In the genomic region with DNA sequence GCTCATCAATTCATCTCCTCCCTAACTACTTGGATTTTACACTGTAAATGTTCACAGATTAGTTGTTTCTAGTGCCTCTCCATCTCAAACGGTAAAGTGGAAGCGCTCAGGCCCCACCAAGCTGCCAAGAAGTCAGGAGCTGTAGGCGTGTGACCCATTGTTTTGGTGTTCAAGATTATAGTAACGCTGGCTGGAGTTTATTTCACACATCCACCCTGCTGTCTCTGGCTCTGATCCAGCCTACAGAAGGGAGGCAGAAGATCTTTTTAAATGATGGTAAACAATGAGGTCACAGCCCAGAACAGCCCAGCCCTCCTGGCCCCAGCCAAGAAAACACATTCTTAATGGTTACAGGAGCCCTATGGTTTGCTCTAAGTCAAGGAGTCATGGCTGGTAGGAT, we compare ENCODE assay signal across 11 cellular contexts. TPM values are rescaled to one million over a fixed set of nuclear protein-coding genes. Genes with fewer than 3 reads are reported as not detected.
DNase-seq lines count a peak whose midpoint lies in the region; ATAC-seq and TF ChIP-seq lines count a peak whose summit lies in the region.
"Had no signal": no experiment of that assay in that cellular context is flagged by ENCODE, and none has a peak within 500 bp of the region (broad histone marks: within the 10 kb centered on the region; RNA-seq: fewer than 3 reads in every experiment).

No MANE protein-coding gene starts in this region.

- H3K4me3 Mint-ChIP-seq in naive thymus-derived CD4-positive, alpha-beta T cell = no peak overlapping the region

- H3K4me1 ChIP-seq in esophagus (ENCODE audit: control insufficient read depth in 2 of 2, insufficient read depth in 2 of 2, low read length in 1 of 2) = peaks cover 0 to 1% of the 10 kb centered on the region in 2 donors
- no peaks in the 10 kb centered on the region for H3K4me1 ChIP-seq in naive thymus-derived CD4-positive, alpha-beta T cell (ENCODE audit: control insufficient read depth in 2 of 2, insufficient read depth in 2 of 2, low read length in 2 of 2)

- no peak for TF ChIP-seq CTCF in AG04449 (IDR thresholded peaks at IDR 0.05; ENCODE audit: insufficient read depth, low read length, missing control alignments)

- H3K27ac ChIP-seq in esophagus (ENCODE audit: low read depth in 2 of 2, low read length in 1 of 2) = peak overlapping the region; percentile 60 to 71
- H3K27ac ChIP-seq in naive thymus-derived CD4-positive, alpha-beta T cell (ENCODE audit: low read depth, low read length) = no peak overlapping the region

- peaks cover 0 to 25% (median 14%) of the 10 kb centered on the region in 11 donors for H3K9me3 Mint-ChIP-seq in naive thymus-derived CD4-positive, alpha-beta T cell

- H3K9me3 ChIP-seq in esophagus (ENCODE audit: control insufficient read depth in 2 of 2, insufficient read depth in 1 of 2, low read depth in 1 of 2, low read length in 1 of 2) = no peaks in the 10 kb centered on the region
- H3K9me3 ChIP-seq in naive thymus-derived CD4-positive, alpha-beta T cell (ENCODE audit: control insufficient read depth in 2 of 3, low read length in 3 of 3) = no peaks in the 10 kb centered on the region

- WGBS in esophagus, 2 donors = 28 to 31% methylated on average over 4 of the region's 4 CpGs

- ATAC-seq in naive thymus-derived CD4-positive, alpha-beta T cell = peak; percentile 38
- ATAC-seq in HG03520 (IDR thresholded peaks at IDR 0.05; ENCODE audit: unreplicated experiment) = no peak
- no peak for ATAC-seq in HG03135 (IDR thresholded peaks at IDR 0.05; ENCODE audit: unreplicated experiment)

- POLR2A ChIA-PET in AG04449 (lab: Yijun Ruan, JAX) = interaction anchor here (2.3 kb wide), 1 partner anchor 25 kb away, joined by 12 read pairs; a partner anchor contains a TSS
- POLR2A ChIA-PET in naive thymus-derived CD4-positive, alpha-beta T cell (lab: Charles Lee) = no interaction called here

- H3K27me3 Mint-ChIP-seq in naive thymus-derived CD4-positive, alpha-beta T cell = peaks cover 0 to 18% (median 10%) of the 10 kb centered on the region in 5 donors

- no peaks in the 10 kb centered on the region for H3K27me3 ChIP-seq in esophagus (ENCODE audit: control insufficient read depth in 1 of 2, insufficient read depth in 2 of 2, low read length in 2 of 2)
- H3K27me3 ChIP-seq in naive thymus-derived CD4-positive, alpha-beta T cell (ENCODE audit: control insufficient read depth in 2 of 2, insufficient read depth in 2 of 2, low read length in 2 of 2) = no peaks in the 10 kb centered on the region

- DNase-seq in AG04449 (ENCODE audit: low read depth, low spot score) (peak; percentile 51), NCI-H1694 (lab: John Stamatoyannopoulos, UW) (peak; percentile 63), OCI-M2 (lab: John Stamatoyannopoulos, UW; ENCODE audit: unreplicated experiment) (no peak)
- DNase-seq in naive thymus-derived CD4-positive, alpha-beta T cell = no peak
- DNase-seq in activated effector memory CD4-positive, alpha-beta T cell treated with Interleukin-2 at 50 U/mL for 16 hours = no peak
- DNase-seq: erythroblast; NCI-H1092 treated with DMSO at 0.1 percent for 48 hours; stimulated activated CD4-positive, alpha-beta T cell treated with anti-CD3 and anti-CD28 coated beads, Interleukin-4, amount 100 ng/mL, for 24 hours had no signal

- intact Hi-C loops in naive thymus-derived CD4-positive, alpha-beta T cell (cut with micrococcal nuclease) = no loop called here

- H3K27ac Mint-ChIP-seq in naive thymus-derived CD4-positive, alpha-beta T cell = no peak overlapping the region

- H3K4me3 ChIP-seq in AG04449 (ENCODE audit: low read depth, low read length) (no peak overlapping the region), esophagus (ENCODE audit: low read depth in 1 of 2, low read length in 2 of 2) (no peak overlapping the region)
- H3K4me3 ChIP-seq in naive thymus-derived CD4-positive, alpha-beta T cell (ENCODE audit: low read length) = no peak overlapping the region

- CTCF ChIA-PET in AG04449 (lab: Yijun Ruan, JAX) = interaction anchor here (0.8 to 2.9 kb wide), 2 partner anchors 10 to 100 kb away, joined by 3 to 11 read pairs; no protein-coding TSS in a partner anchor
- CTCF ChIA-PET in naive thymus-derived CD4-positive, alpha-beta T cell (lab: Charles Lee) = no interaction called here

- H3K36me3 ChIP-seq in esophagus (ENCODE audit: control insufficient read depth in 2 of 2, insufficient read depth in 2 of 2, low read length in 1 of 2) = no peaks in the 10 kb centered on the region
- no peaks in the 10 kb centered on the region for H3K36me3 ChIP-seq in naive thymus-derived CD4-positive, alpha-beta T cell (ENCODE audit: control insufficient read depth in 2 of 3, insufficient read depth in 3 of 3, low read length in 3 of 3)

- H3K4me1 Mint-ChIP-seq in naive thymus-derived CD4-positive, alpha-beta T cell = peaks cover 0 to 6% (median 0%) of the 10 kb centered on the region in 7 donors

- H3K36me3 Mint-ChIP-seq in naive thymus-derived CD4-positive, alpha-beta T cell = peaks cover 0 to 16% (median 5%) of the 10 kb centered on the region in 5 donors

RNA-seq across cellular contexts. Expression of a gene that starts 25.7 kb away (rescaled TPM):
- 1 to 10 TPM; 2.8 to 7.9 TPM for polyA plus RNA-seq in esophagus
- total RNA-seq in naive thymus-derived CD4-positive, alpha-beta T cell = under 1 TPM in 1 of 5 experiments, not detected in 4; 0.46 TPM
- polyA plus RNA-seq in naive thymus-derived CD4-positive, alpha-beta T cell = not detected

Comparison
In these comparisons a context has a peak if more than half of its experiments do, and no peak if none do; other contexts are left out.
1. DNase-seq: peak in AG04449 (single experiment) and NCI-H1694 (single experiment); none in naive thymus-derived CD4-positive, alpha-beta T cell (0 of 9), activated effector memory CD4-positive, alpha-beta T cell treated with Interleukin-2 at 50 U/mL for 16 hours (single experiment) and OCI-M2 (single experiment).